In the genomic region with DNA sequence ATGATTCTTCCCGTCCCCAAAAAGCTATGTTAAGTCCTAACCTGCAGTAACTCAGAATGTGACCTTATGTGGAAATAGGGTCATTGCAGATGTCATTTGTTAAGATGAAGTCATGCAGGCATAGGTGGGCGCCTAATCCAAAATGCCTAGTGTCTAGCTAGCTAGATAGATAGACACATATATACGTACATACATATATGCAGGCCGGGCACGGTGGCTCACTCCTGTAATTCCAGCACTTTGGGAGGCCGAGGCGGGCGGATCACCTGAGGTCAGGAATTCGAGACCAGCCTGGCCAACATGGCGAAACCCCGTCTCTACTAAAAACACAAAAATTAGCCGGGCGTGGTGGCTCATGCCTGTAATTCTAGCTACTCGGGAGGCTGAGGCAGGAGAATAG, we compare ENCODE assay signal across 1 cellular context.
TF ChIP-seq lines count a peak whose summit lies in the region.

No MANE protein-coding gene starts in this region.

TF ChIP-seq in K562, 482 proteins besides CTCF, POLR2A, EP300 and RAD21:
- TF ChIP-seq, protein P1, sequence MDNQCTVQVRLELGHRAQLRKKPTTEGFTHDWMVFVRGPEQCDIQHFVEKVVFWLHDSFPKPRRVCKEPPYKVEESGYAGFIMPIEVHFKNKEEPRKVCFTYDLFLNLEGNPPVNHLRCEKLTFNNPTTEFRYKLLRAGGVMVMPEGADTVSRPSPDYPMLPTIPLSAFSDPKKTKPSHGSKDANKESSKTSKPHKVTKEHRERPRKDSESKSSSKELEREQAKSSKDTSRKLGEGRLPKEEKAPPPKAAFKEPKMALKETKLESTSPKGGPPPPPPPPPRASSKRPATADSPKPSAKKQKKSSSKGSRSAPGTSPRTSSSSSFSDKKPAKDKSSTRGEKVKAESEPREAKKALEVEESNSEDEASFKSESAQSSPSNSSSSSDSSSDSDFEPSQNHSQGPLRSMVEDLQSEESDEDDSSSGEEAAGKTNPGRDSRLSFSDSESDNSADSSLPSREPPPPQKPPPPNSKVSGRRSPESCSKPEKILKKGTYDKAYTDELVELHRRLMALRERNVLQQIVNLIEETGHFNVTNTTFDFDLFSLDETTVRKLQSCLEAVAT (IDR thresholded peaks at IDR 0.05), result 0 out of 4 replicates have a peak, but pooled peaks of 1 of the 2 experiments have one; percentile 21
